Comparison of ENCODE assay signal across 7 cellular contexts in genomic region chr19:1259206-1259872, GRCh38. TPM values are rescaled to one million over a fixed set of nuclear protein-coding genes. Genes with fewer than 3 reads are reported as not detected.
DNase-seq lines count a peak whose midpoint lies in the region; ATAC-seq and TF ChIP-seq lines count a peak whose summit lies in the region.

No MANE protein-coding gene starts in this region.

- H3K4me1 ChIP-seq in liver (ENCODE audit: control insufficient read depth in 4 of 4, insufficient read depth in 4 of 4, low read length in 3 of 4) (peaks cover 29 to 75% (median 55%) of the 10 kb centered on the region in 4 donors), HAP-1 (peaks cover 23% of the 10 kb centered on the region)

- H3K36me3 ChIP-seq in liver (ENCODE audit: control insufficient read depth in 4 of 4, insufficient read depth in 3 of 4, low read depth in 1 of 4, low read length in 3 of 4) (peaks cover 14 to 29% (median 21%) of the 10 kb centered on the region in 4 donors), HAP-1 (replicated peaks) (peaks cover 35% of the 10 kb centered on the region)

- TF ChIP-seq CTCF in HL-60 (IDR thresholded peaks at IDR 0.05; ENCODE audit: insufficient read depth, low read length) (no peak), liver (IDR thresholded peaks at IDR 0.05; ENCODE audit: low read depth, low read length, missing input control) (no peak)

- H3K9me3 ChIP-seq in liver (ENCODE audit: control insufficient read depth in 4 of 4, low read length in 3 of 4) (no peaks in the 10 kb centered on the region), HAP-1 (no peaks in the 10 kb centered on the region)

- peak in 1 of 2 donors; percentile 5 for TF ChIP-seq RAD21 in liver (IDR thresholded peaks at IDR 0.05)

- ATAC-seq in GM18867 (IDR thresholded peaks at IDR 0.05; ENCODE audit: unreplicated experiment) = peak; percentile 32

- H3K27me3 ChIP-seq in HL-60 (ENCODE audit: insufficient read depth, poor library complexity, severe bottlenecking) = no peaks in the 10 kb centered on the region
- H3K27me3 ChIP-seq in liver (ENCODE audit: control insufficient read depth in 4 of 4, insufficient read depth in 4 of 4, low read length in 3 of 4) = no peaks in the 10 kb centered on the region
- no peaks in the 10 kb centered on the region for H3K27me3 ChIP-seq in HAP-1 (ENCODE audit: low read depth)

- peak overlapping the region; percentile 16; the same call in 1 of the 2 replicates for H3K4me3 ChIP-seq in HL-60 (replicated peaks; ENCODE audit: insufficient read depth, low read length)
- H3K4me3 ChIP-seq in liver (ENCODE audit: low read depth in 1 of 3, low read length in 3 of 3) = peak overlapping the region in 1 of 3 donors; percentile 4
- no peak overlapping the region for H3K4me3 ChIP-seq in HAP-1

- DNase-seq in HL-60 (ENCODE audit: low read depth in 1 of 2, low spot score in 1 of 2) (peak; percentile 76 to 78), T-helper 9 cell (peak; percentile 54), caudate nucleus (lab: John Stamatoyannopoulos, UW) (peak in 6 of 61 donors; percentile 17 to 51 (median 20)), HAP-1 (ENCODE audit: low spot score in 2 of 2) (no peak)
- DNase-seq in stimulated activated naive CD4-positive, alpha-beta T cell treated with Interleukin-2 at 50 U/mL for 16 hours (lab: John Stamatoyannopoulos, UW) = peak; percentile 65

- 11% methylated on average over 17 of the region's 17 CpGs for WGBS in liver

- peak overlapping the region; percentile 37 to 52 for H3K9ac ChIP-seq in liver (ENCODE audit: low read depth in 1 of 2, low read length in 2 of 2)

- H3K27ac ChIP-seq in HL-60 (replicated peaks) (peak overlapping the region; percentile 82), caudate nucleus (ENCODE audit: low read depth, low read length) (peak overlapping the region; percentile 89), liver (ENCODE audit: low read depth in 1 of 2, low read length in 2 of 2) (peak overlapping the region; percentile 82 to 97)

- in situ Hi-C loops in HAP-1 (cut with MboI; ENCODE audit: low sequenced_read_pairs) = no loop called here

TF ChIP-seq in liver, 16 proteins besides CTCF, POLR2A, EP300 and RAD21:
- peak; percentile 96 for TF ChIP-seq NR2F2 (IDR thresholded peaks at IDR 0.05)
- no peak for TF ChIP-seq YY1 (IDR thresholded peaks at IDR 0.05)
- TF ChIP-seq FOXA1 (IDR thresholded peaks at IDR 0.05) = no peak
- TF ChIP-seq MAX (IDR thresholded peaks at IDR 0.05) = peak; percentile 46
- TF ChIP-seq FOXA2 (IDR thresholded peaks at IDR 0.05) = no peak
- peak in 1 of 2 donors; percentile 76 for TF ChIP-seq GABPA (IDR thresholded peaks at IDR 0.05 in 1 of 2, conservative IDR thresholded peaks at IDR 0.05 in 1 of 2)
- peak in 1 of 2 donors; percentile 2 for TF ChIP-seq EGR1 (IDR thresholded peaks at IDR 0.05; ENCODE audit: low read depth in 2 of 2)
- peak; percentile 68 for TF ChIP-seq HNF4G (IDR thresholded peaks at IDR 0.05)
- peak; percentile 60 to 77 for TF ChIP-seq RXRA (IDR thresholded peaks at IDR 0.05)
- peak; percentile 80 to 84 for TF ChIP-seq HNF4A (conservative IDR thresholded peaks at IDR 0.05)
- no peak for TF ChIP-seq REST (IDR thresholded peaks at IDR 0.05)
- TF ChIP-seq JUND (IDR thresholded peaks at IDR 0.05) = peak in 1 of 2 donors; percentile 36
- TF ChIP-seq SP1 (IDR thresholded peaks at IDR 0.05) = peak; percentile 53
- TF ChIP-seq ATF3 (IDR thresholded peaks at IDR 0.05) = no peak
- no peak for TF ChIP-seq ZBTB33 (IDR thresholded peaks at IDR 0.05)
- TF ChIP-seq TAF1 (conservative IDR thresholded peaks at IDR 0.05) = no peak

RNA-seq across cellular contexts. Expression of gene CIRBP, which starts 9.8 kb away (rescaled TPM):
- 100 to 1,000 TPM in 1 of 2 donors, 10 to 100 TPM in 1; 80.5 to 135 TPM for total RNA-seq in liver
- 100 to 1,000 TPM in 1 of 2 donors, 10 to 100 TPM in 1; 41.1 to 113 TPM for polyA plus RNA-seq in liver

RNA-seq across cellular contexts. Expression of gene MIDN, which starts 11.0 kb away (rescaled TPM):
- total RNA-seq in liver = 10 to 100 TPM in 1 of 2 donors, 1 to 10 TPM in 1; 9.1 to 22.9 TPM
- 10 to 100 TPM in 1 of 2 donors, 1 to 10 TPM in 1; 2.9 to 14.6 TPM for polyA plus RNA-seq in liver

RNA-seq across cellular contexts. Expression of gene FAM174C, which starts 16.0 kb away (rescaled TPM):
- total RNA-seq in liver = 10 to 100 TPM; 14.6 to 15.7 TPM
- 10 to 100 TPM; 51.9 to 79.8 TPM for polyA plus RNA-seq in liver

RNA-seq across cellular contexts. Expression of gene ATP5F1D, which starts 17.8 kb away (rescaled TPM):
- 10 to 100 TPM; 20.2 to 44.5 TPM for total RNA-seq in liver
- 100 to 1,000 TPM; 246 to 315 TPM for polyA plus RNA-seq in liver

RNA-seq across cellular contexts. Expression of gene CBARP, which starts 21.5 kb away (rescaled TPM):
- under 1 TPM; 0.05 to 0.25 TPM for total RNA-seq in liver
- under 1 TPM in 1 of 2 donors, not detected in 1; 0.06 TPM for polyA plus RNA-seq in liver

Comparison
In these comparisons a context has a peak if more than half of its experiments do, and no peak if none do; other contexts are left out.
1. DNase-seq: peak in HL-60 (2 of 2), T-helper 9 cell (single experiment) and stimulated activated naive CD4-positive, alpha-beta T cell treated with Interleukin-2 at 50 U/mL for 16 hours (single experiment); none in HAP-1 (0 of 2).
2. Peak in every context shown above with its lines, with median percentiles within 50 percentile points of each other: H3K27ac ChIP-seq.